8 cellular contexts compared by ENCODE assay signal in genomic region chr1:88683848-88684481, GRCh38. TPM values are rescaled to one million over a fixed set of nuclear protein-coding genes. Genes with fewer than 3 reads are reported as not detected.
DNase-seq lines count a peak whose midpoint lies in the region; TF ChIP-seq lines count a peak whose summit lies in the region.

TSS of gene PKN2 (plus strand) at chr1:88684273. CDS start at chr1:88684581, 308 bp downstream.

- H2BK5ac ChIP-seq in neuronal stem cell (ENCODE audit: low read length), result peak within 1 kb of the TSS; percentile 99

- H3K4me1 Mint-ChIP-seq in HFFc6 (ENCODE audit: low read depth), result peaks cover 47% of the 10 kb centered on the region
- peaks cover 33% of the 10 kb centered on the region for H3K4me1 Mint-ChIP-seq in activated naive CD4-positive, alpha-beta T cell treated with anti-CD3 and anti-CD28 coated beads for 36 hours (ENCODE audit: low read depth)

- H3K36me3 ChIP-seq in GM06990 (ENCODE audit: control insufficient read depth, insufficient read depth, low read length) (no peaks in the 10 kb centered on the region), neuronal stem cell (replicated peaks in 1 of 2; ENCODE audit: control insufficient read depth in 2 of 2, insufficient read depth in 2 of 2, low read length in 2 of 2) (peaks cover 0 to 16% of the 10 kb centered on the region in 2 donors)

- H3K9ac ChIP-seq in neuronal stem cell (ENCODE audit: low read depth, low read length, poor library complexity), result peak within 1 kb of the TSS; percentile 93

- TF ChIP-seq CTCF in GM06990 (IDR thresholded peaks at IDR 0.05; ENCODE audit: insufficient read depth, low read length, poor library complexity, severe bottlenecking) (peak; percentile 11), HFFc6 (IDR thresholded peaks at IDR 0.05) (peak; percentile 49), subcutaneous adipose tissue (IDR thresholded peaks at IDR 0.05; ENCODE audit: low read depth) (no peak)

- peak; percentile 99 for DNase-seq in GM06990 (ENCODE audit: extremely low read depth, insufficient read length)
- DNase-seq in HFFc6, result peak; percentile 98
- peak; percentile 99 for DNase-seq in NAMALWA (ENCODE audit: low spot score)
- peak; percentile 98 for DNase-seq in SK-N-DZ (ENCODE audit: low spot score)
- DNase-seq in activated naive CD4-positive, alpha-beta T cell treated with anti-CD3 and anti-CD28 coated beads for 36 hours, result peak; percentile 98
- DNase-seq in foreskin melanocyte, result peak; percentile 97
- DNase-seq in neuronal stem cell (ENCODE audit: low spot score), result peak; percentile 99

- H3K27ac ChIP-seq in neuronal stem cell (replicated peaks; ENCODE audit: low read length), result peak within 1 kb of the TSS; percentile 96

- H3K36me3 Mint-ChIP-seq in HFFc6 (ENCODE audit: low read depth), result no peaks in the 10 kb centered on the region
- peaks cover 4% of the 10 kb centered on the region for H3K36me3 Mint-ChIP-seq in activated naive CD4-positive, alpha-beta T cell treated with anti-CD3 and anti-CD28 coated beads for 36 hours (ENCODE audit: low read depth)

- peak within 1 kb of the TSS; percentile 98 for H3K23ac ChIP-seq in neuronal stem cell (ENCODE audit: low read depth, low read length, poor library complexity)

- peak within 1 kb of the TSS; percentile 98 for H3K27ac Mint-ChIP-seq in HFFc6
- peak within 1 kb of the TSS; percentile 93 for H3K27ac Mint-ChIP-seq in activated naive CD4-positive, alpha-beta T cell treated with anti-CD3 and anti-CD28 coated beads for 36 hours

- H3K4me1 ChIP-seq in neuronal stem cell (ENCODE audit: control insufficient read depth in 2 of 2, insufficient read depth in 1 of 2, low read depth in 1 of 2, low read length in 2 of 2), result peaks cover 0 to 4% of the 10 kb centered on the region in 2 donors

- H3K9me3 ChIP-seq in neuronal stem cell (replicated peaks in 1 of 2; ENCODE audit: control insufficient read depth in 2 of 2, insufficient read depth in 1 of 2, low read depth in 1 of 2, low read length in 2 of 2), result no peaks in the 10 kb centered on the region

- H3K14ac ChIP-seq in neuronal stem cell (ENCODE audit: low read length), result peak within 1 kb of the TSS; percentile 56

- CTCF ChIA-PET in activated naive CD4-positive, alpha-beta T cell treated with anti-CD3 and anti-CD28 coated beads for 36 hours (lab: Charles Lee), result interaction anchor here (0.8 to 3.4 kb wide), 5 partner anchors 19 to 207 kb away, joined by 4 to 26 read pairs (median 10); no protein-coding TSS in a partner anchor

- H3K4me3 ChIP-seq in GM06990 (replicated peaks; ENCODE audit: low read depth, low read length), result peak within 1 kb of the TSS; percentile 76
- H3K4me3 ChIP-seq in neuronal stem cell (ENCODE audit: low read length in 2 of 2), result peak within 1 kb of the TSS; percentile 60 to 99

- no peaks in the 10 kb centered on the region; the same call in 1 of the 2 replicates for H3K27me3 Mint-ChIP-seq in HFFc6 (ENCODE audit: insufficient read depth)
- H3K27me3 Mint-ChIP-seq in activated naive CD4-positive, alpha-beta T cell treated with anti-CD3 and anti-CD28 coated beads for 36 hours (ENCODE audit: low read depth), result no peaks in the 10 kb centered on the region

- peak within 1 kb of the TSS; percentile 92 for H2AK5ac ChIP-seq in neuronal stem cell (ENCODE audit: low read depth, low read length)

- no peak within 1 kb of the TSS for H4K91ac ChIP-seq in neuronal stem cell (ENCODE audit: low read depth, low read length, poor library complexity)

- H2BK12ac ChIP-seq in neuronal stem cell (ENCODE audit: low read length), result no peak within 1 kb of the TSS

- peak within 1 kb of the TSS; percentile 72 for H2BK120ac ChIP-seq in neuronal stem cell (ENCODE audit: low read depth, low read length)

- intact Hi-C loops in activated naive CD4-positive, alpha-beta T cell treated with anti-CD3 and anti-CD28 coated beads for 36 hours (cut with micrococcal nuclease), result loop anchor here (1.0 to 10.0 kb wide), 15 partner anchors 23 to 1979 kb away; partner anchors contain the start of genes GBP4, GTF2B, HS2ST1 and KYAT3

- H2BK15ac ChIP-seq in neuronal stem cell (ENCODE audit: low read length), result peak within 1 kb of the TSS; percentile 92

- H3K27me3 ChIP-seq in GM06990 (replicated peaks; ENCODE audit: control insufficient read depth, insufficient read depth, low read length) (no peaks in the 10 kb centered on the region), neuronal stem cell (ENCODE audit: control insufficient read depth in 3 of 3, insufficient read depth in 3 of 3, low read depth in 1 of 3, low read length in 3 of 3) (no peaks in the 10 kb centered on the region)

- WGBS in neuronal stem cell (ENCODE audit: extremely low coverage in 2 of 2, insufficient read length in 2 of 2, insufficient replicate concordance in 1 of 2), 2 donors, result no CpG with 5 or more reads among the region's 58 CpGs

- H3K18ac ChIP-seq in neuronal stem cell (ENCODE audit: low read length), result peak within 1 kb of the TSS; percentile 99

- peak within 1 kb of the TSS; percentile 76 for H3K4ac ChIP-seq in neuronal stem cell (ENCODE audit: low read length)

- H3K9me3 Mint-ChIP-seq in HFFc6, result no peaks in the 10 kb centered on the region
- no peaks in the 10 kb centered on the region for H3K9me3 Mint-ChIP-seq in activated naive CD4-positive, alpha-beta T cell treated with anti-CD3 and anti-CD28 coated beads for 36 hours

- H3K4me3 Mint-ChIP-seq in HFFc6, result peak within 1 kb of the TSS; percentile 94
- peak within 1 kb of the TSS; percentile 97 for H3K4me3 Mint-ChIP-seq in activated naive CD4-positive, alpha-beta T cell treated with anti-CD3 and anti-CD28 coated beads for 36 hours

- no peaks in the 10 kb centered on the region for H3K79me1 ChIP-seq in neuronal stem cell (ENCODE audit: low read depth, low read length)

- peak within 1 kb of the TSS; percentile 65 for H4K8ac ChIP-seq in neuronal stem cell (ENCODE audit: low read depth, low read length)

- H2AFZ ChIP-seq in neuronal stem cell (ENCODE audit: low read length), result peak within 1 kb of the TSS; percentile 94

- H3K4me2 ChIP-seq in neuronal stem cell (ENCODE audit: insufficient read depth, low read length, poor library complexity, severe bottlenecking), result peak within 1 kb of the TSS; percentile 60

RNA-seq across cellular contexts. Expression of gene PKN2, which starts in this region (rescaled TPM):
- total RNA-seq in HFFc6 (2021; fragmentation: NEBNext Ultra II Directional; extraction: Animal tissue kit (Norgen Biotek cat#: 25700)), result 10 to 100 TPM; 32.4 to 43.6 (median 35.7) TPM
- polyA plus RNA-seq in SK-N-DZ (2014; cell fraction: cytosol; rRNA removed), result 12.2 and 15.6 TPM in 2 replicates
- 41.9 and 48.4 TPM in 2 replicates for polyA plus RNA-seq in SK-N-DZ (2014; cell fraction: nucleus; rRNA removed)
- total RNA-seq in activated naive CD4-positive, alpha-beta T cell treated with anti-CD3 and anti-CD28 coated beads for 36 hours, result 10 to 100 TPM; 17.2 to 17.9 TPM
- polyA plus RNA-seq in neuronal stem cell (2013, experiment 1 of 2), result 23.8 TPM
- 23.0 TPM for polyA plus RNA-seq in neuronal stem cell (2013, experiment 2 of 2)
- 10 to 100 TPM; 47.3 to 89.2 (median 58.2) TPM for total RNA-seq in subcutaneous adipose tissue

Comparison
In these comparisons a context has a peak if more than half of its experiments do, and no peak if none do; other contexts are left out.
1. Peak in every context shown above with its lines: DNase-seq, H3K4me3 ChIP-seq and H3K27ac ChIP-seq.